17 cellular contexts compared by ENCODE assay signal in the genomic region with DNA sequence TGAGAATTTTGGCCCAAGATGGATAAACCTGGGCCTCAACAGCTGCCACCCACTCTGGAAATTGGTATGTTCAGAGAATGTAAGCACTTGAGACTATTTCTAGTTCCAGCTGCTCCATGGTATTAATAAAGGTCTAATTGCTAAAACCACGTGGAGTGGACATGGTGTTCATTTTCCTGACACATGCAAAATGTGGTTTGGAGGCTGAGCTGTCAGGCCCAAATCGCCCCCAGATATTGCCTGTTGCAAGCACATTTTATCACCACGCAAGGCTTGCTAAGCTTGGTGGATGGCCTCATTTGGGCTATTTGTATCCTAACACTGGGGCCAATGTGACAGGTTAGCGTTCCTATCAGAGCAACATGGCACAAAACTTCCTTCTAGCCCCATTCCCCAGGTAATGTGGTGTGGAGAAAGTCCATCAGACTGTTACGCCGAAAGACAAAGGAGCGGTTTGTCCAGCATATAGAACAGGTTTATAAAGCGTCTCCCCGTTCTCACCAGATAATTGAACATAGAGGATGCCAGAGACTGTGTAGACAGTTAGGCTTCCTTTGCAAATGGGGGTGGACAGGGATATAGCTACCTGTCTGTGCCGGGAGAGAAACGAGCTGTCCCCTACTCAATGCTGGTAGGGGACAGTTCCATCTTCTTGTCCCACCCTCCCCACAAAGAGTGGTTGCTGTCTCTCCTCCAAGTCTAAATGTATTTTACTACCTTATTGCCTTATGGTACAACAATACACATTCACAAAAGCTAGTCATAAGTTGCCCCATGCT.
DNase-seq lines count a peak whose midpoint lies in the region; ATAC-seq and TF ChIP-seq lines count a peak whose summit lies in the region.
"Had no signal": no experiment of that assay in that cellular context is flagged by ENCODE, and none has a peak within 500 bp of the region (broad histone marks: within the 10 kb centered on the region; RNA-seq: fewer than 3 reads in every experiment).

No MANE protein-coding gene starts in this region.

- peaks cover 59% of the 10 kb centered on the region for H3K4me1 ChIP-seq in DOHH2 (ENCODE audit: control insufficient read depth, low read length)
- H3K4me1 ChIP-seq: esophagus squamous epithelium, prostate gland, transverse colon had no signal

- no peaks in the 10 kb centered on the region for H3K9me3 ChIP-seq in DOHH2 (ENCODE audit: control insufficient read depth, insufficient read depth, low read length)
- H3K9me3 ChIP-seq: esophagus squamous epithelium, prostate gland, transverse colon had no signal

- no peaks in the 10 kb centered on the region for H3K79me2 ChIP-seq in DOHH2 (ENCODE audit: control insufficient read depth, low read length)
- H3K79me2 ChIP-seq: hepatocyte had no signal

- H3K27ac ChIP-seq in DOHH2 (ENCODE audit: low read depth, low read length) = peak overlapping the region; percentile 16; the same call in 1 of the 2 replicates
- H3K27ac ChIP-seq: esophagus squamous epithelium, hepatocyte, prostate gland, transverse colon had no signal

- ATAC-seq in GM18873 (IDR thresholded peaks at IDR 0.05; ENCODE audit: low FRiP score, unreplicated experiment) = peak; percentile 13
- ATAC-seq in HG02642 (IDR thresholded peaks at IDR 0.05; ENCODE audit: poor library complexity, unreplicated experiment) = peak; percentile 30
- ATAC-seq in HG03457 (IDR thresholded peaks at IDR 0.05; ENCODE audit: unreplicated experiment) = peak; percentile 17
- no peak for ATAC-seq in GM19463 (IDR thresholded peaks at IDR 0.05; ENCODE audit: unreplicated experiment)
- ATAC-seq in HG03378 (IDR thresholded peaks at IDR 0.05; ENCODE audit: unreplicated experiment) = no peak
- ATAC-seq: activated CD8-positive, alpha-beta T cell treated with anti-CD3 and anti-CD28 coated beads, Interleukin-2, amount 10 ng/mL, durations not matched to agents 7 days and 5 days had no signal

- H3K36me3 Mint-ChIP-seq in HFFc6 (ENCODE audit: low read depth) = no peaks in the 10 kb centered on the region

- no peaks in the 10 kb centered on the region for H3K36me3 ChIP-seq in DOHH2 (ENCODE audit: control insufficient read depth, low read length)
- H3K36me3 ChIP-seq: esophagus squamous epithelium, prostate gland, transverse colon had no signal

- no peaks in the 10 kb centered on the region for H3F3A ChIP-seq in DOHH2 (ENCODE audit: control insufficient read depth, insufficient read depth)

- peak overlapping the region; percentile 11; the same call in 1 of the 2 replicates for H3K4me3 ChIP-seq in DOHH2 (ENCODE audit: low read length)
- H3K4me3 ChIP-seq: esophagus squamous epithelium, hepatocyte, prostate gland, transverse colon had no signal

- H3K9me2 ChIP-seq in DOHH2 (replicated peaks; ENCODE audit: control insufficient read depth, low read length) = no peaks in the 10 kb centered on the region

- no peak overlapping the region for H3K4me3 Mint-ChIP-seq in HFFc6
- H3K4me3 Mint-ChIP-seq: activated CD8-positive, alpha-beta T cell treated with anti-CD3 and anti-CD28 coated beads, Interleukin-2, amount 10 ng/mL, durations not matched to agents 7 days and 5 days had no signal

- H3K9me3 Mint-ChIP-seq in HFFc6 = no peaks in the 10 kb centered on the region

- H3K27me3 ChIP-seq in DOHH2 (ENCODE audit: control insufficient read depth, low read length) = no peaks in the 10 kb centered on the region
- H3K27me3 ChIP-seq: esophagus squamous epithelium, hepatocyte had no signal

- DNase-seq in NCI-H748 (lab: John Stamatoyannopoulos, UW; ENCODE audit: unreplicated experiment) = no peak
- no peak for DNase-seq in HFFc6
- DNase-seq: activated CD8-positive, alpha-beta T cell treated with anti-CD3 and anti-CD28 coated beads, Interleukin-2, amount 10 ng/mL, durations not matched to agents 7 days and 5 days; activated effector memory CD4-positive, alpha-beta T cell treated with Interleukin-2 at 50 U/mL for 16 hours; dermis blood vessel endothelial cell; esophagus squamous epithelium; MM.1S; NK-92 treated with Interleukin-12 subunit alpha and Interleukin-12 subunit beta, amount 100 ng/mL, for 24 hours; transverse colon had no signal

- no peak overlapping the region for H3K27ac Mint-ChIP-seq in HFFc6
- H3K27ac Mint-ChIP-seq: activated CD8-positive, alpha-beta T cell treated with anti-CD3 and anti-CD28 coated beads, Interleukin-2, amount 10 ng/mL, durations not matched to agents 7 days and 5 days had no signal

- peaks cover 10% of the 10 kb centered on the region for H3K4me1 Mint-ChIP-seq in HFFc6 (ENCODE audit: low read depth)

- H3K27me3 Mint-ChIP-seq in HFFc6 (ENCODE audit: insufficient read depth) = peaks cover 5% of the 10 kb centered on the region; the same call in 1 of the 2 replicates

- TF ChIP-seq CTCF in DOHH2 (IDR thresholded peaks at IDR 0.05; ENCODE audit: low read depth, low read length, poor library complexity, severe bottlenecking) (no peak), HFFc6 (IDR thresholded peaks at IDR 0.05) (no peak)

- H3K4me2 ChIP-seq in DOHH2 (ENCODE audit: low read length) = peak overlapping the region; percentile 38
- H3K4me2 ChIP-seq: hepatocyte had no signal

- H4K20me1 ChIP-seq in DOHH2 (ENCODE audit: control insufficient read depth, insufficient read depth, low read depth, low read length) = no peaks in the 10 kb centered on the region

Comparison
In these comparisons a context has a peak if more than half of its experiments do, and no peak if none do; other contexts are left out.
1. ATAC-seq: peak in GM18873 (single experiment), HG02642 (single experiment) and HG03457 (single experiment); none in GM19463 (single experiment) and HG03378 (single experiment).